ENCODE assay signal across 8 cellular contexts in the genomic region with DNA sequence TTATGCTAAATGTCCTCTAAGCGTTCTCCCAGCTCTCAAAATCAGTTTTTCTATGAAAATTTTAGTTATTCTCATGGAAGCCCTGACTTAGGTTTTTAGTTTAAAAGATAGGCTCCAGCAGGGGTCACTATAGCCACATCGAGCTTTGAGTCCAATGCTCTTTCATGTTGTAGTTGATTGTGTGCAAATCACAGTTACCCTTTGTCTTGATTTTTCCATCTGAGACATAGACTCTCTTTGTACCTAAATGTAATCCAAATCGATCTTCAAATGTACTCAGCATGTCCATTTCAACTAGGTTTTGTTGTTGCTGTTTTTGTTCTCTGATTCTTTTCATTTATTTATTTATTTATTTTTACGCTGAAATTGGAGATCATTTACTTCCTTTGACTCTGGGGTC. TPM values are rescaled to one million over a fixed set of nuclear protein-coding genes. Genes with fewer than 3 reads are reported as not detected.
A peak's percentile ranks its signal among the peaks of the same experiment; 100 is the strongest.
DNase-seq lines count a peak whose midpoint lies in the region; ATAC-seq and TF ChIP-seq lines count a peak whose summit lies in the region.

No MANE protein-coding gene starts in this region.

- H3K27ac Mint-ChIP-seq in activated CD4-positive, alpha-beta memory T cell treated with anti-CD3 and anti-CD28 coated beads for 36 hours = no peak overlapping the region

- no peak for DNase-seq in GM06990 (ENCODE audit: extremely low read depth, insufficient read length)
- DNase-seq in NCI-H446 (lab: John Stamatoyannopoulos, UW) = peak; percentile 37 to 75
- peak; percentile 52 for DNase-seq in activated CD4-positive, alpha-beta memory T cell treated with anti-CD3 and anti-CD28 coated beads for 36 hours
- peak; percentile 81 for DNase-seq in fibroblast of mammary gland (ENCODE audit: low read depth)
- DNase-seq in nucleus accumbens (lab: John Stamatoyannopoulos, UW) = peak in 32 of 56 donors; percentile 1 to 75 (median 24)

- no peaks in the 10 kb centered on the region for H3K9me3 Mint-ChIP-seq in activated CD4-positive, alpha-beta memory T cell treated with anti-CD3 and anti-CD28 coated beads for 36 hours

- POLR2A ChIA-PET in activated CD4-positive, alpha-beta memory T cell treated with anti-CD3 and anti-CD28 coated beads for 36 hours (lab: Charles Lee) = no interaction called here

- H3K4me3 ChIP-seq in GM06990 (replicated peaks; ENCODE audit: low read depth, low read length) (no peak overlapping the region), fibroblast of mammary gland (ENCODE audit: control insufficient read depth, low read depth, low read length) (no peak overlapping the region)

- CTCF ChIA-PET in activated CD4-positive, alpha-beta memory T cell treated with anti-CD3 and anti-CD28 coated beads for 36 hours (lab: Charles Lee) = interaction anchor here (0.6 to 2.2 kb wide), 16 partner anchors 9 to 692 kb away, joined by 3 to 18 read pairs (median 4); a partner anchor contains a TSS

- intact Hi-C loops in activated CD4-positive, alpha-beta memory T cell treated with anti-CD3 and anti-CD28 coated beads for 36 hours (cut with micrococcal nuclease) = loop anchor here (1.0 to 5.0 kb wide), 5 partner anchors 94 to 713 kb away; no protein-coding TSS in a partner anchor

- no peaks in the 10 kb centered on the region for H3K36me3 Mint-ChIP-seq in activated CD4-positive, alpha-beta memory T cell treated with anti-CD3 and anti-CD28 coated beads for 36 hours

- H3K4me1 Mint-ChIP-seq in activated CD4-positive, alpha-beta memory T cell treated with anti-CD3 and anti-CD28 coated beads for 36 hours (ENCODE audit: low read depth) = no peaks in the 10 kb centered on the region

- ATAC-seq in HG03060 (IDR thresholded peaks at IDR 0.05; ENCODE audit: low read depth, unreplicated experiment) (peak; percentile 59), HG03097 (IDR thresholded peaks at IDR 0.05; ENCODE audit: low FRiP score, unreplicated experiment) (no peak)

- TF ChIP-seq CTCF in 22Rv1 (IDR thresholded peaks at IDR 0.05) (peak; percentile 88), GM06990 (IDR thresholded peaks at IDR 0.05; ENCODE audit: insufficient read depth, low read length, poor library complexity, severe bottlenecking) (peak; percentile 61), fibroblast of mammary gland (conservative IDR thresholded peaks at IDR 0.05; ENCODE audit: control insufficient read depth, insufficient read depth, low read depth, low read length) (peak; percentile 83)

- H3K27me3 Mint-ChIP-seq in activated CD4-positive, alpha-beta memory T cell treated with anti-CD3 and anti-CD28 coated beads for 36 hours = no peaks in the 10 kb centered on the region

- no peaks in the 10 kb centered on the region for H3K27me3 ChIP-seq in GM06990 (replicated peaks; ENCODE audit: control insufficient read depth, insufficient read depth, low read length)

- H3K27ac ChIP-seq in 22Rv1 = no peak overlapping the region

- no peak overlapping the region for H3K4me3 Mint-ChIP-seq in activated CD4-positive, alpha-beta memory T cell treated with anti-CD3 and anti-CD28 coated beads for 36 hours

- no peaks in the 10 kb centered on the region for H3K36me3 ChIP-seq in GM06990 (ENCODE audit: control insufficient read depth, insufficient read depth, low read length)

RNA-seq across cellular contexts. Expression of gene MSTN, which starts 26.4 kb away (rescaled TPM):
- total RNA-seq in activated CD4-positive, alpha-beta memory T cell treated with anti-CD3 and anti-CD28 coated beads for 36 hours = not detected
